In genomic region chr7:64307254-64308018, GRCh38 we compare ENCODE assay signal across 8 cellular contexts. TPM values are rescaled to one million over a fixed set of nuclear protein-coding genes. Genes with fewer than 3 reads are reported as not detected.
DNase-seq lines count a peak whose midpoint lies in the region; ATAC-seq and TF ChIP-seq lines count a peak whose summit lies in the region.

No MANE protein-coding gene starts in this region.

- no peaks in the 10 kb centered on the region for H3K36me3 ChIP-seq in MM.1S (replicated peaks; ENCODE audit: insufficient read depth, low read length)
- no peaks in the 10 kb centered on the region for H3K36me3 ChIP-seq in spleen

- H3K9me2 ChIP-seq in MM.1S (replicated peaks; ENCODE audit: insufficient read depth, low read length), result no peaks in the 10 kb centered on the region

- H3K27ac ChIP-seq in MM.1S (ENCODE audit: low read length) (peak overlapping the region; percentile 68), angular gyrus (ENCODE audit: low read depth, low read length) (peak overlapping the region; percentile 95), right cardiac atrium (ENCODE audit: low read length) (peak overlapping the region; percentile 82), spleen (peak overlapping the region; percentile 73 to 94 (median 85))

- H3K79me2 ChIP-seq in MM.1S (ENCODE audit: low read length), result no peaks in the 10 kb centered on the region

- H3K4me2 ChIP-seq in MM.1S (ENCODE audit: low read depth, low read length), result peak overlapping the region; percentile 41; the same call in 1 of the 2 replicates

- H3K27me3 ChIP-seq in MM.1S (replicated peaks; ENCODE audit: insufficient read depth, low read length) (no peaks in the 10 kb centered on the region), right cardiac atrium (ENCODE audit: control insufficient read depth, insufficient read depth) (no peaks in the 10 kb centered on the region), spleen (replicated peaks in 1 of 7) (no peaks in the 10 kb centered on the region)

- H3K4me1 ChIP-seq in MM.1S (ENCODE audit: low read length), result peaks cover 4% of the 10 kb centered on the region; the same call in 1 of the 2 replicates
- H3K4me1 ChIP-seq in right cardiac atrium (ENCODE audit: control insufficient read depth, insufficient read depth, low read length), result peaks cover 2% of the 10 kb centered on the region
- peaks cover 0 to 26% (median 16%) of the 10 kb centered on the region in 6 donors for H3K4me1 ChIP-seq in spleen

- TF ChIP-seq CTCF in MM.1S (IDR thresholded peaks at IDR 0.05; ENCODE audit: low read length) (no peak), spleen (IDR thresholded peaks at IDR 0.05 in 8 of 11, conservative IDR thresholded peaks at IDR 0.05 in 3 of 11) (peak in 9 of 11 experiments; percentile 29 to 76 (median 55))

- DNase-seq in ELF-1 (ENCODE audit: low read depth, low spot score) (peak; percentile 97), MM.1S (peak; percentile 53), T-helper 1 cell (peak; percentile 84 to 96 (median 90)), right cardiac atrium (peak; percentile 93 to 98 (median 97)), spleen (peak; percentile 99), SHP77 treated with DMSO at 0.1 percent for 48 hours (lab: John Stamatoyannopoulos, UW) (no peak)

- 0 out of 2 replicates have a peak, but pooled peaks cover 4% of the 10 kb centered on the region for H3F3A ChIP-seq in MM.1S (ENCODE audit: insufficient read depth, low read length)

- intact Hi-C loops in right cardiac atrium (cut with DNase I), result loop anchor here in 1 of 4 donors (10.0 kb wide), 1 partner anchor 307 kb away; no protein-coding TSS in a partner anchor
- intact Hi-C loops in spleen (cut with DNase I; ENCODE audit: low total_unique reads), result no loop called here

- H2AFZ ChIP-seq in MM.1S (ENCODE audit: low read length), result peak overlapping the region; percentile 35; the same call in 1 of the 2 replicates

- H3K4me3 ChIP-seq in MM.1S (ENCODE audit: low read length) (peak overlapping the region; percentile 59), right cardiac atrium (ENCODE audit: low read length) (peak overlapping the region; percentile 69), spleen (peak overlapping the region; percentile 40 to 77 (median 54))

- ATAC-seq in GM21737 (IDR thresholded peaks at IDR 0.05; ENCODE audit: unreplicated experiment) (peak; percentile 99), right cardiac atrium (peak; percentile 99 to 100)

- H4K20me1 ChIP-seq in MM.1S (ENCODE audit: insufficient read depth, low read length), result no peaks in the 10 kb centered on the region

- WGBS in right cardiac atrium, result 4% methylated on average over 33 of the region's 33 CpGs
- WGBS in spleen, 5 donors, result 2 to 7% (median 3%) methylated on average over 23 to 33 of the region's 33 CpGs

- peak in 1 of 3 donors; percentile 44 for TF ChIP-seq POLR2A in spleen (IDR thresholded peaks at IDR 0.05)

- H3K9me3 ChIP-seq in MM.1S (replicated peaks; ENCODE audit: insufficient read depth, low read length), result no peaks in the 10 kb centered on the region
- H3K9me3 ChIP-seq in right cardiac atrium (ENCODE audit: control insufficient read depth, low read length), result no peaks in the 10 kb centered on the region
- peaks cover 0 to 2% (median 0%) of the 10 kb centered on the region in 8 donors for H3K9me3 ChIP-seq in spleen

- peak overlapping the region; percentile 67 for H3K9ac ChIP-seq in MM.1S (ENCODE audit: low read length)

RNA-seq across cellular contexts. Expression of gene ZNF736, which starts 6.3 kb away (rescaled TPM):
- total RNA-seq in right cardiac atrium (1 to 10 TPM; 5.6 to 7.7 (median 7.5) TPM), spleen (10 to 100 TPM; 25.7 to 35.4 (median 29.9) TPM)
- polyA plus RNA-seq in right cardiac atrium (2.4 TPM), spleen (1 to 10 TPM; 4.5 to 5.2 (median 5.1) TPM)
